Comparison of ENCODE assay signal across 15 cellular contexts in the genomic region with DNA sequence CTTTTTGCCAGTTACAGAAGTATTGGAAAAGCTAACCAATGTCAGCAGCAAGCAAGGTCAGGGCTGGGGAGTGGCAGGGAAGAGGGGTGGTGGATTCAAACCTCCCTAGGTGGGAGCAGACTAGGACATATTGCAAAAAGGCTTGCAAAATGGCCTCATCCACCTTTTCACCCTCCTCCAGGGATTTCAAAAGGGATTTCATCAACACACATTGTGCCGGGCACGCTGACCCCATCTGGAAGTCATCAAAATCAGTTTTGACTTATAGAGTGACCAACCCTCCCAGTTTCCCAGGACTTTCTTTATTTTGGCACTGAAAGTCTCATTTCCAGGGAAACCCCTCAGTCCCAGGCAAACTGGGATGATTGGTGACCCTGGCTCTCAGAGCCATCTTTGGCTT.
A peak's percentile ranks its signal among the peaks of the same experiment; 100 is the strongest.
DNase-seq lines count a peak whose midpoint lies in the region; ATAC-seq and TF ChIP-seq lines count a peak whose summit lies in the region.
"Had no signal": no experiment of that assay in that cellular context is flagged by ENCODE, and none has a peak within 500 bp of the region (broad histone marks: within the 10 kb centered on the region; RNA-seq: fewer than 3 reads in every experiment).

No MANE protein-coding gene starts in this region.

- TF ChIP-seq CTCF in AG10803 (conservative IDR thresholded peaks at IDR 0.05; ENCODE audit: low read length) (no peak), fibroblast of pulmonary artery (IDR thresholded peaks at IDR 0.05; ENCODE audit: low read length, missing control alignments) (no peak)

- peaks cover 6% of the 10 kb centered on the region for H3K9me3 ChIP-seq in adipocyte (ENCODE audit: control insufficient read depth, low read length)

- H3K9ac ChIP-seq in adipocyte (ENCODE audit: low read length) = no peak overlapping the region
- H3K9ac ChIP-seq: KMS-11 had no signal

- H3K36me3 ChIP-seq in adipocyte (ENCODE audit: control insufficient read depth, insufficient read depth, low read length, severe bottlenecking) = no peaks in the 10 kb centered on the region

- peaks cover 34% of the 10 kb centered on the region for H3K4me1 ChIP-seq in adipocyte (ENCODE audit: control insufficient read depth, insufficient read depth, low read length)

- no peak overlapping the region for H3K4me3 ChIP-seq in AG10803 (ENCODE audit: low read length)
- no peak overlapping the region for H3K4me3 ChIP-seq in adipocyte (ENCODE audit: low read length)
- no peak overlapping the region for H3K4me3 ChIP-seq in fibroblast of pulmonary artery (replicated peaks; ENCODE audit: low read depth, low read length)
- H3K4me3 ChIP-seq in skeletal muscle cell (ENCODE audit: low read depth, low read length) = no peak overlapping the region

- H3K27me3 ChIP-seq in adipocyte (replicated peaks; ENCODE audit: control insufficient read depth, insufficient read depth, low read length) = no peaks in the 10 kb centered on the region

- peak; percentile 55 for DNase-seq in AG10803 (ENCODE audit: low read depth)
- DNase-seq in adipocyte (ENCODE audit: low read depth) = peak; percentile 51
- DNase-seq in fibroblast of pulmonary artery (ENCODE audit: low read depth) = peak; percentile 70
- DNase-seq in skeletal muscle cell (ENCODE audit: low read depth) = peak; percentile 48
- DNase-seq in NCI-H510A treated with DMSO at 0.1 percent for 48 hours (lab: John Stamatoyannopoulos, UW) = no peak
- DNase-seq in COR-L47 (lab: John Stamatoyannopoulos, UW) = no peak
- no peak for DNase-seq in cerebellum (ENCODE audit: low spot score)
- DNase-seq: Calu3, DMS79, HFFc6, NCI-H1105 treated with DMSO at 0.1 percent for 48 hours, NCI-H187, Right ventricle myocardium superior had no signal

- ATAC-seq in GM18861 (IDR thresholded peaks at IDR 0.05; ENCODE audit: unreplicated experiment) = no peak

Comparison
In these comparisons a context has a peak if more than half of its experiments do, and no peak if none do; other contexts are left out.
1. DNase-seq: peak in AG10803 (single experiment), adipocyte (single experiment), fibroblast of pulmonary artery (single experiment) and skeletal muscle cell (single experiment); none in NCI-H510A treated with DMSO at 0.1 percent for 48 hours (single experiment), COR-L47 (single experiment) and cerebellum (single experiment).